ENCODE assay signal across 8 cellular contexts in the genomic region with DNA sequence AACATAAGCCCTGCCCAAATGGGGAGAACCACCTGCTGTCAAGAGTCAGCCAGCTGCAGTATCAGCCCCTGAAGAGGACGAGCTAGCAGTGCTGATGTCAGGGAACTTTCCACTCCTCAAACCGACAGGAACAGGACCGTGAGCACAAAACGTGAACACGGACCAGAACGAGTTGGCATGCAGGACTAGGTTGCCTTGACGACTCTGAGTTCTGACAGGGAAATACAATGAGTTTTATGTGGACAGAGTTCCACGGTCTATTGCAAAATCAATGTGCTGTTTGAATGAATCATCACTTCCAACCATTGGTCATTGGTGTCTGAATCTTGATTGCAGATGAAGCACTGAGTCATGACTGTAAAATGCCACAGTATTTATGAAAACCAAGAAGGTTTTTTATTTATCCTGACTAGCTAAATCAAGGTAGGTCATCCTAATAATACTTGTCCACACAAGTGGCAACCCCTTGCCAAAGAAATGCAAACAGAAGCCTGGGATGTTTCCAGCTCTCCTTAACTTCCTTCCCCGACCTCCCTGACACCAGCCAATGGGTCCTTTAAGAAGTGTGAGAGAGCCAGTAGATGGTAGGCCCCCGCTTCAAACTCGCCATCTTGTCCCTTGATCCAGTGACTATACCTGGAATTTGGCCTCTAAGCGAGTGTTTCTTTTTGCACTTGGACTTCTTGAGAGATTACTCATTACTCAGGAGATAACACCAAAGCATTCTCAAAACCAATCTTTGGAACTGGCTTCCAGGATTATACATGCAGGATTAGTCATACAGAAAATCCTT.
DNase-seq lines count a peak whose midpoint lies in the region; ATAC-seq and TF ChIP-seq lines count a peak whose summit lies in the region.

No MANE protein-coding gene starts in this region.

- TF ChIP-seq CTCF in fibroblast of villous mesenchyme (IDR thresholded peaks at IDR 0.05; ENCODE audit: insufficient read depth, low read depth, low read length) = no peak

- H3K4me3 ChIP-seq in SJCRH30 (no peak overlapping the region), fibroblast of villous mesenchyme (ENCODE audit: low read depth, low read length) (no peak overlapping the region)

- H3K4me1 ChIP-seq in SJCRH30 = peaks cover 44% of the 10 kb centered on the region

- no peaks in the 10 kb centered on the region for H3K36me3 ChIP-seq in SJCRH30

- H3K27me3 ChIP-seq in SJCRH30 = no peaks in the 10 kb centered on the region

- peaks cover 8% of the 10 kb centered on the region for H3K4me1 Mint-ChIP-seq in activated T-cell treated with anti-CD3 and anti-CD28 coated beads, Interleukin-2, amount 50 U/mL, for 72 hours (ENCODE audit: low read depth)
- peaks cover 5% of the 10 kb centered on the region for H3K4me1 Mint-ChIP-seq in activated T-cell treated with anti-CD3 and anti-CD28 coated beads, Interleukin-2, amount 50 U/mL, for 24 hours (ENCODE audit: low read depth)

- H3K27me3 Mint-ChIP-seq in activated T-cell treated with anti-CD3 and anti-CD28 coated beads, Interleukin-2, amount 50 U/mL, for 72 hours (ENCODE audit: low read depth) = peaks cover 14% of the 10 kb centered on the region
- H3K27me3 Mint-ChIP-seq in activated T-cell treated with anti-CD3 and anti-CD28 coated beads, Interleukin-2, amount 50 U/mL, for 24 hours = peaks cover 4% of the 10 kb centered on the region

- H3K9me3 ChIP-seq in SJCRH30 (replicated peaks) = no peaks in the 10 kb centered on the region

- H3K36me3 Mint-ChIP-seq in activated T-cell treated with anti-CD3 and anti-CD28 coated beads, Interleukin-2, amount 50 U/mL, for 72 hours (ENCODE audit: insufficient read depth in 2 of 2) = no peaks in the 10 kb centered on the region
- H3K36me3 Mint-ChIP-seq in activated T-cell treated with anti-CD3 and anti-CD28 coated beads, Interleukin-2, amount 50 U/mL, for 24 hours (ENCODE audit: low read depth) = no peaks in the 10 kb centered on the region

- no peaks in the 10 kb centered on the region for H3K9me3 Mint-ChIP-seq in activated T-cell treated with anti-CD3 and anti-CD28 coated beads, Interleukin-2, amount 50 U/mL, for 72 hours
- H3K9me3 Mint-ChIP-seq in activated T-cell treated with anti-CD3 and anti-CD28 coated beads, Interleukin-2, amount 50 U/mL, for 24 hours = no peaks in the 10 kb centered on the region

- H3K4me3 Mint-ChIP-seq in activated T-cell treated with anti-CD3 and anti-CD28 coated beads, Interleukin-2, amount 50 U/mL, for 72 hours = no peak overlapping the region
- no peak overlapping the region for H3K4me3 Mint-ChIP-seq in activated T-cell treated with anti-CD3 and anti-CD28 coated beads, Interleukin-2, amount 50 U/mL, for 24 hours

- ATAC-seq in activated T-cell treated with anti-CD3 and anti-CD28 coated beads, Interleukin-2, amount 50 U/mL, for 72 hours (replicated peaks in 1 of 2) = peak; percentile 67 to 70
- peak; percentile 93 for ATAC-seq in sciatic nerve
- ATAC-seq in HG02588 (IDR thresholded peaks at IDR 0.05; ENCODE audit: unreplicated experiment) = no peak
- ATAC-seq in HG03469 (IDR thresholded peaks at IDR 0.05; ENCODE audit: unreplicated experiment) = no peak
- ATAC-seq in HG02981 (IDR thresholded peaks at IDR 0.05; ENCODE audit: unreplicated experiment) = no peak

- DNase-seq in activated T-cell treated with anti-CD3 and anti-CD28 coated beads, Interleukin-2, amount 50 U/mL, for 72 hours = peak in 1 of 2 donors; percentile 11
- DNase-seq in activated T-cell treated with anti-CD3 and anti-CD28 coated beads, Interleukin-2, amount 50 U/mL, for 24 hours = no peak
- DNase-seq in SJCRH30 (peak; percentile 50 to 71), fibroblast of villous mesenchyme (ENCODE audit: low read depth) (peak; percentile 99), sciatic nerve (ENCODE audit: low spot score) (no peak)

- H3K27ac ChIP-seq in SJCRH30 = peak overlapping the region; percentile 52

- peak overlapping the region; percentile 23 for H3K27ac Mint-ChIP-seq in activated T-cell treated with anti-CD3 and anti-CD28 coated beads, Interleukin-2, amount 50 U/mL, for 72 hours
- no peak overlapping the region for H3K27ac Mint-ChIP-seq in activated T-cell treated with anti-CD3 and anti-CD28 coated beads, Interleukin-2, amount 50 U/mL, for 24 hours

- intact Hi-C loops in sciatic nerve (cut with DNase I) = no loop called here

Comparison
In these comparisons a context has a peak if more than half of its experiments do, and no peak if none do; other contexts are left out.
1. ATAC-seq: peak in activated T-cell treated with anti-CD3 and anti-CD28 coated beads, Interleukin-2, amount 50 U/mL, for 72 hours (2 of 2) and sciatic nerve (single experiment); none in HG02588 (single experiment), HG03469 (single experiment) and HG02981 (single experiment).
2. DNase-seq: peak in SJCRH30 (2 of 2) and fibroblast of villous mesenchyme (single experiment); none in activated T-cell treated with anti-CD3 and anti-CD28 coated beads, Interleukin-2, amount 50 U/mL, for 24 hours (single experiment) and sciatic nerve (single experiment).